1 cellular context compared by ENCODE assay signal in genomic region chr10:14327535-14327934, GRCh38.
TF ChIP-seq lines count a peak whose summit lies in the region.

No MANE protein-coding gene starts in this region.

TF ChIP-seq in SK-N-SH treated with all-trans-retinoic acid at 6 μM for 48 hours, 23 proteins besides CTCF, POLR2A, EP300 and RAD21 (continued from another document):
- TF ChIP-seq POU6F1 (CRISPR knock-in tag; IDR thresholded peaks at IDR 0.05; ENCODE audit: borderline replicate concordance, low read depth): no peak
- no peak for TF ChIP-seq ZFP30 (CRISPR knock-in tag; IDR thresholded peaks at IDR 0.05)
